ENCODE assay signal across 8 cellular contexts in genomic region chr2:175690113-175690716, GRCh38.
A peak's percentile ranks its signal among the peaks of the same experiment; 100 is the strongest.
DNase-seq lines count a peak whose midpoint lies in the region; ATAC-seq and TF ChIP-seq lines count a peak whose summit lies in the region.

No MANE protein-coding gene starts in this region.

- no peaks in the 10 kb centered on the region for H3K4me1 ChIP-seq in PC-3 (ENCODE audit: insufficient read depth, low read length)

- H3F3A ChIP-seq in PC-3 (ENCODE audit: low read length, unreplicated experiment): no peaks in the 10 kb centered on the region

- peaks cover 42% of the 10 kb centered on the region for H3K27me3 ChIP-seq in PC-3 (ENCODE audit: low read length)

- H3K4me3 Mint-ChIP-seq in mesothelial cell of epicardium: no peak overlapping the region

- intact Hi-C loops in PC-3 (cut with micrococcal nuclease): loop anchor here (1.0 to 2.0 kb wide), 3 partner anchors 311 to 407 kb away; no protein-coding TSS in a partner anchor

- peaks cover 43% of the 10 kb centered on the region for H3K27me3 Mint-ChIP-seq in mesothelial cell of epicardium (ENCODE audit: low read depth)

- POLR2A ChIA-PET in PC-3 (lab: Charles Lee; ENCODE audit: unreplicated experiment): no interaction called here

- H3K9me3 ChIP-seq in PC-3 (ENCODE audit: low read length): no peaks in the 10 kb centered on the region

- DNase-seq in COLO668 (lab: John Stamatoyannopoulos, UW; ENCODE audit: unreplicated experiment) (peak; percentile 40), HuH-7.5 (ENCODE audit: low spot score) (peak; percentile 8), PC-3 (peak; percentile 86), mesothelial cell of epicardium (ENCODE audit: low spot score in 2 of 2, unreplicated experiment in 2 of 2) (no peak), cerebellar nuclear complex (lab: John Stamatoyannopoulos, UW) (no peak)
- peak; percentile 2 for DNase-seq in effector CD4-positive, alpha-beta T cell

- ATAC-seq in GM18519 (IDR thresholded peaks at IDR 0.05; ENCODE audit: low FRiP score, unreplicated experiment) (peak; percentile 59), PC-3 (peak; percentile 82), GM21723 (IDR thresholded peaks at IDR 0.05; ENCODE audit: unreplicated experiment) (no peak)

- no peaks in the 10 kb centered on the region for H3K36me3 ChIP-seq in PC-3 (ENCODE audit: low read depth, low read length)

- TF ChIP-seq CTCF in PC-3 (conservative IDR thresholded peaks at IDR 0.05; ENCODE audit: low read depth, low read length) (peak; percentile 74), mesothelial cell of epicardium (IDR thresholded peaks at IDR 0.05; ENCODE audit: unreplicated experiment) (peak; percentile 77)

- no peaks in the 10 kb centered on the region for H4K20me1 ChIP-seq in PC-3 (ENCODE audit: low read length)

- H3K4me2 ChIP-seq in PC-3 (ENCODE audit: low read length): no peak overlapping the region

- H3K27ac Mint-ChIP-seq in mesothelial cell of epicardium: no peak overlapping the region

- BruUV-seq in PC-3 (replicated peaks; lab: Mats Ljungman, UMichigan): no TSS peak

- no peak overlapping the region for H2AFZ ChIP-seq in PC-3 (ENCODE audit: low read length)

- H3K4me1 Mint-ChIP-seq in mesothelial cell of epicardium: peaks cover 3% of the 10 kb centered on the region

- H3K9me3 Mint-ChIP-seq in mesothelial cell of epicardium: no peaks in the 10 kb centered on the region

- no peak overlapping the region for H3K4me3 ChIP-seq in PC-3 (ENCODE audit: low read length)

- H3K9ac ChIP-seq in PC-3 (ENCODE audit: low read length): no peak overlapping the region

- no peaks in the 10 kb centered on the region for H3K79me2 ChIP-seq in PC-3 (ENCODE audit: low read length)

- H3K27ac ChIP-seq in PC-3 (ENCODE audit: low read length): no peak overlapping the region

- no peaks in the 10 kb centered on the region for H3K9me2 ChIP-seq in PC-3 (replicated peaks; ENCODE audit: low read length)

- CTCF ChIA-PET in PC-3 (lab: Charles Lee): interaction anchor here (0.7 to 1.4 kb wide), 5 partner anchors 171 to 421 kb away, joined by 5 to 12 read pairs (median 7); no protein-coding TSS in a partner anchor

- H3K36me3 Mint-ChIP-seq in mesothelial cell of epicardium: no peaks in the 10 kb centered on the region

Comparison
In these comparisons a context has a peak if more than half of its experiments do, and no peak if none do; other contexts are left out.
1. DNase-seq: peak in COLO668 (single experiment), HuH-7.5 (single experiment), PC-3 (single experiment) and effector CD4-positive, alpha-beta T cell (single experiment); none in mesothelial cell of epicardium (0 of 2) and cerebellar nuclear complex (0 of 2).